12 cellular contexts compared by ENCODE assay signal in genomic region chr5:42360061-42360460, GRCh38.
DNase-seq lines count a peak whose midpoint lies in the region; ATAC-seq and TF ChIP-seq lines count a peak whose summit lies in the region.
"Had no signal": no experiment of that assay in that cellular context is flagged by ENCODE, and none has a peak within 500 bp of the region (broad histone marks: within the 10 kb centered on the region; RNA-seq: fewer than 3 reads in every experiment).

No MANE protein-coding gene starts in this region.

- H3K27me3 ChIP-seq in RWPE2 (ENCODE audit: insufficient read depth, poor library complexity, severe bottlenecking): no peaks in the 10 kb centered on the region
- no peaks in the 10 kb centered on the region for H3K27me3 ChIP-seq in prostate gland (replicated peaks; ENCODE audit: insufficient read depth)
- H3K27me3 ChIP-seq: BE2C, body of pancreas had no signal

- no peak for TF ChIP-seq CTCF in RWPE2 (IDR thresholded peaks at IDR 0.05; ENCODE audit: poor library complexity, severe bottlenecking)
- no peak for TF ChIP-seq CTCF in fibroblast of the aortic adventitia (IDR thresholded peaks at IDR 0.05; ENCODE audit: insufficient read depth, low read length)
- TF ChIP-seq CTCF in prostate gland (IDR thresholded peaks at IDR 0.05): no peak

- DNase-seq in GM03348 (ENCODE audit: low spot score): peak; percentile 16
- no peak for DNase-seq in RWPE2 (ENCODE audit: low spot score)
- peak; percentile 47 for DNase-seq in fibroblast of the aortic adventitia (ENCODE audit: low read depth)
- DNase-seq in prostate gland (ENCODE audit: low spot score): peak; percentile 6
- DNase-seq in posterior cingulate gyrus: no peak
- DNase-seq: activated gamma-delta T cell, BE2C, body of pancreas had no signal

- H3K4me3 ChIP-seq in RWPE2 (ENCODE audit: severe bottlenecking) (no peak overlapping the region), fibroblast of the aortic adventitia (ENCODE audit: low read depth, low read length) (no peak overlapping the region), prostate gland (no peak overlapping the region)
- H3K4me3 ChIP-seq: body of pancreas had no signal

- no peak for TF ChIP-seq POLR2A in prostate gland (IDR thresholded peaks at IDR 0.05)

- H3K36me3 ChIP-seq in RWPE2 (ENCODE audit: low read depth): no peaks in the 10 kb centered on the region
- H3K36me3 ChIP-seq in prostate gland: no peaks in the 10 kb centered on the region
- H3K36me3 ChIP-seq: BE2C had no signal

- H3K9me3 ChIP-seq in RWPE2 (ENCODE audit: severe bottlenecking) (no peaks in the 10 kb centered on the region), prostate gland (no peaks in the 10 kb centered on the region)
- H3K9me3 ChIP-seq: BE2C, body of pancreas had no signal

- intact Hi-C loops in prostate gland (cut with DNase I) (no loop called here), posterior cingulate gyrus (cut with DNase I) (no loop called here)

- H3K4me1 ChIP-seq in RWPE2 (ENCODE audit: insufficient read depth, poor library complexity, severe bottlenecking): no peaks in the 10 kb centered on the region
- no peaks in the 10 kb centered on the region for H3K4me1 ChIP-seq in prostate gland (replicated peaks)
- H3K4me1 ChIP-seq: BE2C, body of pancreas had no signal

- ATAC-seq in RWPE2 (ENCODE audit: low read depth): peak; percentile 52; the same call in 2 of the 3 replicates
- ATAC-seq in HG03095 (IDR thresholded peaks at IDR 0.05; ENCODE audit: unreplicated experiment): no peak
- no peak for ATAC-seq in HG03354 (IDR thresholded peaks at IDR 0.05; ENCODE audit: poor library complexity, severe bottlenecking, unreplicated experiment)
- no peak for ATAC-seq in GM21526 (IDR thresholded peaks at IDR 0.05; ENCODE audit: low FRiP score, unreplicated experiment)
- ATAC-seq: body of pancreas, SK-N-SH treated with all-trans-retinoic acid at 6 μM for 48 hours had no signal

- 16% methylated on average over 2 of the region's 2 CpGs for WGBS in prostate gland

- H3K27ac ChIP-seq in RWPE2 (ENCODE audit: poor library complexity, severe bottlenecking) (no peak overlapping the region), prostate gland (no peak overlapping the region)
- H3K27ac ChIP-seq: body of pancreas had no signal

Comparison
In these comparisons a context has a peak if more than half of its experiments do, and no peak if none do; other contexts are left out.
1. DNase-seq: peak in GM03348 (single experiment), fibroblast of the aortic adventitia (single experiment) and prostate gland (single experiment); none in RWPE2 (single experiment) and posterior cingulate gyrus (0 of 10).